In the genomic region with DNA sequence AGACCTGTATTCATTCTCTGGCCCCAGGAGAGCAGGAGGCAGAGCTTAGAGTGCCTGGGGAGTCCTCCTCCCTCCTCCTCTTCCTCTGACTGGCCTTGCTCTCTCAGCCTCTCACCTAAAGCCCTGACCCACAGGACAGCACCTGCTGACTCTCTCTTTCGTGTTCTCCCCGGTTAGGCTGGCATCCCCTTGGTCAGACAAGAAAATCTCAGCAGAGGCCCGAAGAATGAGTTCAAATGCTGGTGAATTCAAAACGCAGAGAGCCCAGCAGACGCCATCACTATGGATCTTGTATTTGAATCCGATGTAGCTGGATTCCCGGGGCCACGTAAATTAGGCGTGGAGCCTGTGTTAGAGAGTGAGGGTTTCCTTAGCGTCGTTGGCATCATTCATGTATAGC, we compare ENCODE assay signal across 12 cellular contexts.
DNase-seq lines count a peak whose midpoint lies in the region; ATAC-seq and TF ChIP-seq lines count a peak whose summit lies in the region.
"Had no signal": no experiment of that assay in that cellular context is flagged by ENCODE, and none has a peak within 500 bp of the region (broad histone marks: within the 10 kb centered on the region; RNA-seq: fewer than 3 reads in every experiment).

No MANE protein-coding gene starts in this region.

- peaks cover 18% of the 10 kb centered on the region for H3K9me3 ChIP-seq in BLaER1
- H3K9me3 ChIP-seq in IMR-90 (ENCODE audit: control insufficient read depth, insufficient read depth, low read length) = no peaks in the 10 kb centered on the region
- H3K9me3 ChIP-seq in mesenchymal stem cell (ENCODE audit: control insufficient read depth, low read length) = no peaks in the 10 kb centered on the region
- no peaks in the 10 kb centered on the region for H3K9me3 ChIP-seq in CD8-positive, alpha-beta T cell (ENCODE audit: low read length)

- ATAC-seq in IMR-90 (ENCODE audit: low read depth) = no peak
- ATAC-seq in stimulated activated memory B cell treated with anti-CD40 and anti-IgM and Interleukin-4, amounts not matched to agents 10 μg/mL and 1 μg/mL and 100 μg/mL, for 72 hours = no peak
- no peak for ATAC-seq in foreskin keratinocyte
- no peak for ATAC-seq in CD8-positive, alpha-beta T cell

- H3K9me1 ChIP-seq in IMR-90 (ENCODE audit: insufficient read depth, low read length) = peaks cover 14% of the 10 kb centered on the region

- H3K18ac ChIP-seq in IMR-90 (ENCODE audit: low read depth, low read length) (no peak overlapping the region), mesenchymal stem cell (ENCODE audit: low read depth in 1 of 2, low read length in 2 of 2) (no peak overlapping the region)

- no peaks in the 10 kb centered on the region for H3K9me3 Mint-ChIP-seq in stimulated activated memory B cell treated with anti-CD40 and anti-IgM and Interleukin-4, amounts not matched to agents 10 μg/mL and 1 μg/mL and 100 μg/mL, for 72 hours
- H3K9me3 Mint-ChIP-seq in CD8-positive, alpha-beta T cell = no peaks in the 10 kb centered on the region
- H3K9me3 Mint-ChIP-seq: H9 had no signal

- no peaks in the 10 kb centered on the region for H3K27me3 ChIP-seq in BLaER1
- H3K27me3 ChIP-seq in IMR-90 (ENCODE audit: control insufficient read depth, insufficient read depth, low read length) = no peaks in the 10 kb centered on the region
- H3K27me3 ChIP-seq in mesenchymal stem cell (ENCODE audit: control insufficient read depth in 1 of 2, insufficient read depth in 1 of 2, low read length in 2 of 2) = no peaks in the 10 kb centered on the region
- H3K27me3 ChIP-seq in foreskin keratinocyte = no peaks in the 10 kb centered on the region
- no peaks in the 10 kb centered on the region for H3K27me3 ChIP-seq in CD8-positive, alpha-beta T cell (ENCODE audit: insufficient read depth, low read length)

- H3K4me1 ChIP-seq in BLaER1 (peaks cover 75% of the 10 kb centered on the region), IMR-90 (ENCODE audit: control insufficient read depth, insufficient read depth, low read length) (peaks cover 15% of the 10 kb centered on the region), mesenchymal stem cell (ENCODE audit: control insufficient read depth, insufficient read depth, low read depth, low read length) (peaks cover 31% of the 10 kb centered on the region), foreskin keratinocyte (peaks cover 27% of the 10 kb centered on the region)
- no peaks in the 10 kb centered on the region for H3K4me1 ChIP-seq in CD8-positive, alpha-beta T cell (ENCODE audit: insufficient read depth, low read length)

- no peak overlapping the region for H4K91ac ChIP-seq in IMR-90 (ENCODE audit: insufficient read depth, low read depth, low read length)
- H4K91ac ChIP-seq in mesenchymal stem cell (ENCODE audit: low read length) = peak overlapping the region; percentile 61

- no peaks in the 10 kb centered on the region for H3K4me1 Mint-ChIP-seq in stimulated activated memory B cell treated with anti-CD40 and anti-IgM and Interleukin-4, amounts not matched to agents 10 μg/mL and 1 μg/mL and 100 μg/mL, for 72 hours
- H3K4me1 Mint-ChIP-seq in CD8-positive, alpha-beta T cell (ENCODE audit: low read depth) = no peaks in the 10 kb centered on the region
- H3K4me1 Mint-ChIP-seq: B cell had no signal

- no peak overlapping the region for H3K4me3 Mint-ChIP-seq in stimulated activated memory B cell treated with anti-CD40 and anti-IgM and Interleukin-4, amounts not matched to agents 10 μg/mL and 1 μg/mL and 100 μg/mL, for 72 hours
- H3K4me3 Mint-ChIP-seq in CD8-positive, alpha-beta T cell = no peak overlapping the region
- H3K4me3 Mint-ChIP-seq: B cell, H9 had no signal

- 0 out of 2 replicates have a peak overlapping the region, but pooled peaks have one; percentile 31 for H3K4ac ChIP-seq in IMR-90 (ENCODE audit: low read depth, low read length)
- peak overlapping the region in 1 of 2 experiments; percentile 39 for H3K4ac ChIP-seq in mesenchymal stem cell (ENCODE audit: low read depth in 1 of 2, low read length in 2 of 2)

- H3K56ac ChIP-seq in IMR-90 (ENCODE audit: extremely low read depth, insufficient read depth, low read length) = no peak overlapping the region

- peaks cover 5% of the 10 kb centered on the region; the same call in 1 of the 2 replicates for H3K36me3 ChIP-seq in BLaER1
- no peaks in the 10 kb centered on the region for H3K36me3 ChIP-seq in IMR-90 (ENCODE audit: control insufficient read depth, insufficient read depth, low read length)
- H3K36me3 ChIP-seq in mesenchymal stem cell (ENCODE audit: control insufficient read depth in 1 of 2, insufficient read depth in 2 of 2, low read depth in 1 of 2, low read length in 2 of 2) = no peaks in the 10 kb centered on the region
- H3K36me3 ChIP-seq in CD8-positive, alpha-beta T cell (ENCODE audit: insufficient read depth, low read length) = no peaks in the 10 kb centered on the region

- 0 out of 2 replicates have a peak overlapping the region, but pooled peaks have one; percentile 1 for H2BK20ac ChIP-seq in IMR-90 (ENCODE audit: low read depth, low read length)

- H4K20me1 ChIP-seq in BLaER1 (no peaks in the 10 kb centered on the region), IMR-90 (ENCODE audit: insufficient read depth, low read length) (no peaks in the 10 kb centered on the region)

- no peak overlapping the region for H2AFZ ChIP-seq in IMR-90 (replicated peaks; ENCODE audit: low read length, poor library complexity)
- H2AFZ ChIP-seq in mesenchymal stem cell (ENCODE audit: low read depth, low read length) = no peak overlapping the region

- DNase-seq in IMR-90 = no peak
- no peak for DNase-seq in mesenchymal stem cell
- no peak for DNase-seq in foreskin keratinocyte
- DNase-seq in CD8-positive, alpha-beta T cell = no peak
- no peak for DNase-seq in pons (ENCODE audit: low spot score)
- DNase-seq: DMS53, GF-D8, H9 had no signal

- peak overlapping the region; percentile 20; the same call in 1 of the 2 replicates for H2AK5ac ChIP-seq in IMR-90 (ENCODE audit: low read depth, low read length)
- peak overlapping the region; percentile 99 for H2AK5ac ChIP-seq in mesenchymal stem cell (ENCODE audit: low read length, severe bottlenecking)

- in situ Hi-C loops in IMR-90 (cut with MboI; ENCODE audit: low sequenced_read_pairs) = no loop called here

- H2BK120ac ChIP-seq in IMR-90 (ENCODE audit: low read depth, low read length) = peak overlapping the region; percentile 37; the same call in 1 of the 2 replicates
- no peak overlapping the region for H2BK120ac ChIP-seq in mesenchymal stem cell (ENCODE audit: low read depth, low read length)

- H3K9ac ChIP-seq in BLaER1 = no peak overlapping the region
- no peak overlapping the region for H3K9ac ChIP-seq in IMR-90 (ENCODE audit: low read depth, low read length)
- H3K9ac ChIP-seq in mesenchymal stem cell (ENCODE audit: low read length) = peak overlapping the region; percentile 89

- H3K4me3 ChIP-seq in BLaER1 (no peak overlapping the region), IMR-90 (ENCODE audit: insufficient read depth, low read depth, low read length) (no peak overlapping the region), mesenchymal stem cell (ENCODE audit: insufficient read depth in 1 of 2, low read depth in 1 of 2, low read length in 2 of 2) (no peak overlapping the region)
- no peak overlapping the region for H3K4me3 ChIP-seq in CD8-positive, alpha-beta T cell (ENCODE audit: low read depth, low read length)

- H2AK9ac ChIP-seq in IMR-90 (replicated peaks; ENCODE audit: low read depth, low read length, poor library complexity) = no peak overlapping the region

- H3K79me1 ChIP-seq in IMR-90 (ENCODE audit: low read depth in 1 of 2, low read length in 2 of 2) (peaks cover 0 to 5% of the 10 kb centered on the region in 2 experiments; a peak in 1 of 4 replicates), mesenchymal stem cell (replicated peaks; ENCODE audit: low read length, poor library complexity, severe bottlenecking) (peaks cover 4% of the 10 kb centered on the region)

- H3K23ac ChIP-seq in IMR-90 (ENCODE audit: low read depth, low read length) (no peak overlapping the region), mesenchymal stem cell (ENCODE audit: low read length in 2 of 2) (no peak overlapping the region)

- no peaks in the 10 kb centered on the region for H3K36me3 Mint-ChIP-seq in stimulated activated memory B cell treated with anti-CD40 and anti-IgM and Interleukin-4, amounts not matched to agents 10 μg/mL and 1 μg/mL and 100 μg/mL, for 72 hours
- H3K36me3 Mint-ChIP-seq in CD8-positive, alpha-beta T cell = no peaks in the 10 kb centered on the region

- intact Hi-C loops in IMR-90 (cut with micrococcal nuclease) = loop anchor here (5.0 kb wide), 1 partner anchor 77 kb away; no protein-coding TSS in a partner anchor
- intact Hi-C loops in CD8-positive, alpha-beta T cell (cut with DNase I, micrococcal nuclease) = no loop called here

- TF ChIP-seq RAD21 in IMR-90 (IDR thresholded peaks at IDR 0.05; ENCODE audit: low read length) = no peak

- TF ChIP-seq CTCF in IMR-90 (conservative IDR thresholded peaks at IDR 0.05; ENCODE audit: low read depth, low read length) (no peak), foreskin keratinocyte (conservative IDR thresholded peaks at IDR 0.05) (no peak)
- no peak for TF ChIP-seq CTCF in CD8-positive, alpha-beta T cell (IDR thresholded peaks at IDR 0.05)

- no peak for TF ChIP-seq POLR2A in IMR-90 (IDR thresholded peaks at IDR 0.05; ENCODE audit: low read depth, low read length)

- H4K8ac ChIP-seq in IMR-90 (ENCODE audit: low read depth in 2 of 2, low read length in 2 of 2) = no peak overlapping the region
- peak overlapping the region; percentile 59 for H4K8ac ChIP-seq in mesenchymal stem cell (ENCODE audit: low read length)

- no peak overlapping the region for H2BK5ac ChIP-seq in IMR-90 (ENCODE audit: low read depth, low read length, poor library complexity, severe bottlenecking)
- H2BK5ac ChIP-seq in mesenchymal stem cell (ENCODE audit: low read depth, low read length, poor library complexity, severe bottlenecking) = peak overlapping the region; percentile 62

- H3K27me3 Mint-ChIP-seq in stimulated activated memory B cell treated with anti-CD40 and anti-IgM and Interleukin-4, amounts not matched to agents 10 μg/mL and 1 μg/mL and 100 μg/mL, for 72 hours = no peaks in the 10 kb centered on the region
- no peaks in the 10 kb centered on the region for H3K27me3 Mint-ChIP-seq in CD8-positive, alpha-beta T cell (ENCODE audit: low read depth)
- H3K27me3 Mint-ChIP-seq: B cell had no signal

- POLR2A ChIA-PET in IMR-90 (lab: Charles Lee; ENCODE audit: unreplicated experiment) = no interaction called here
- POLR2A ChIA-PET in CD8-positive, alpha-beta T cell (lab: Charles Lee) = no interaction called here

- no peak overlapping the region for H4K5ac ChIP-seq in IMR-90 (ENCODE audit: low read depth, low read length)

- H3K14ac ChIP-seq in IMR-90 (replicated peaks; ENCODE audit: low read depth, low read length) (0 out of 2 replicates have a peak overlapping the region, but pooled peaks have one; percentile 9), mesenchymal stem cell (ENCODE audit: low read length in 2 of 2) (no peak overlapping the region)

- H3K4me2 ChIP-seq in BLaER1 (peak overlapping the region; percentile 36), IMR-90 (ENCODE audit: low read depth, low read length) (no peak overlapping the region), mesenchymal stem cell (ENCODE audit: low read length, poor library complexity, severe bottlenecking) (no peak overlapping the region)

- peak overlapping the region in 1 of 2 experiments; percentile 21 for H2BK12ac ChIP-seq in mesenchymal stem cell (ENCODE audit: low read length in 2 of 2)

- CTCF ChIA-PET in IMR-90 (lab: Yijun Ruan, JAX) = no interaction called here
- CTCF ChIA-PET in CD8-positive, alpha-beta T cell (lab: Charles Lee) = no interaction called here

- H2BK15ac ChIP-seq in IMR-90 (ENCODE audit: low read depth, low read length) (no peak overlapping the region), mesenchymal stem cell (ENCODE audit: low read depth, poor library complexity, severe bottlenecking) (no peak overlapping the region)

- H3K27ac ChIP-seq in BLaER1 = no peak overlapping the region
- H3K27ac ChIP-seq in IMR-90 (ENCODE audit: insufficient read depth, low read length) = no peak overlapping the region
- peak overlapping the region; percentile 92 for H3K27ac ChIP-seq in mesenchymal stem cell (ENCODE audit: low read length, poor library complexity, severe bottlenecking)
- H3K27ac ChIP-seq in foreskin keratinocyte = no peak overlapping the region
- H3K27ac ChIP-seq in CD8-positive, alpha-beta T cell (ENCODE audit: low read depth, low read length) = no peak overlapping the region

- no TSS peak for BruUV-seq in IMR-90 (replicated peaks; lab: Mats Ljungman, UMichigan)

- H3K27ac Mint-ChIP-seq in stimulated activated memory B cell treated with anti-CD40 and anti-IgM and Interleukin-4, amounts not matched to agents 10 μg/mL and 1 μg/mL and 100 μg/mL, for 72 hours = peak overlapping the region; percentile 19
- H3K27ac Mint-ChIP-seq in CD8-positive, alpha-beta T cell = no peak overlapping the region
- H3K27ac Mint-ChIP-seq: B cell, IgD-negative memory B cell had no signal

- dilution Hi-C loops in IMR-90 (cut with HindIII; ENCODE audit: low sequenced_read_pairs, unreplicated experiment) = no loop called here

- WGBS in IMR-90 (ENCODE audit: extremely low coverage in 2 of 2, insufficient read length in 1 of 2), 2 experiments = 100% methylated on average over 5 of the region's 11 CpGs; no CpG with 5 or more reads in 1 of the 2 experiments
- 91% methylated on average over 11 of the region's 11 CpGs for WGBS in mesenchymal stem cell
